In genomic region chr14:104731249-104731924, GRCh38 we compare ENCODE assay signal across 9 cellular contexts. TPM values are rescaled to one million over a fixed set of nuclear protein-coding genes. Genes with fewer than 3 reads are reported as not detected.
DNase-seq lines count a peak whose midpoint lies in the region; ATAC-seq and TF ChIP-seq lines count a peak whose summit lies in the region.
"Had no signal": no experiment of that assay in that cellular context is flagged by ENCODE, and none has a peak within 500 bp of the region (broad histone marks: within the 10 kb centered on the region; RNA-seq: fewer than 3 reads in every experiment).

No MANE protein-coding gene starts in this region.

- H3K27me3 ChIP-seq in Panc1 (ENCODE audit: control insufficient read depth, insufficient read depth, low read length) (no peaks in the 10 kb centered on the region), tibial nerve (no peaks in the 10 kb centered on the region)

- TF ChIP-seq CTCF in Panc1 (IDR thresholded peaks at IDR 0.05) (peak; percentile 68; the same call in 1 of the 2 replicates), fibroblast of pulmonary artery (IDR thresholded peaks at IDR 0.05; ENCODE audit: low read length, missing control alignments) (peak; percentile 39), tibial nerve (IDR thresholded peaks at IDR 0.05) (peak in 1 of 5 experiments; percentile 10)

- H3K4me1 Mint-ChIP-seq in activated T-cell treated with anti-CD3 and anti-CD28 coated beads, Interleukin-2, amount 50 U/mL, for 4 hours (ENCODE audit: low read depth): no peaks in the 10 kb centered on the region

- H3K9me3 ChIP-seq in Panc1 (ENCODE audit: control insufficient read depth, insufficient read depth, low read depth, low read length) (no peaks in the 10 kb centered on the region), tibial nerve (no peaks in the 10 kb centered on the region)
- H3K9me3 ChIP-seq: prostate gland had no signal

- ATAC-seq in activated T-cell treated with anti-CD3 and anti-CD28 coated beads, Interleukin-2, amount 50 U/mL, for 4 hours: peak; percentile 21 to 38
- 0 out of 2 replicates have a peak, but pooled peaks have one; percentile 28 for ATAC-seq in Panc1
- no peak for ATAC-seq in HG03108 (IDR thresholded peaks at IDR 0.05; ENCODE audit: unreplicated experiment)

- no peak for TF ChIP-seq POLR2A in tibial nerve (IDR thresholded peaks at IDR 0.05)

- in situ Hi-C loops in Panc1 (cut with HindIII; ENCODE audit: low pct_unique_long_range_greater_than_20kb, low sequenced_read_pairs): no loop called here

- H3K27me3 Mint-ChIP-seq in activated T-cell treated with anti-CD3 and anti-CD28 coated beads, Interleukin-2, amount 50 U/mL, for 4 hours (ENCODE audit: low read depth): no peaks in the 10 kb centered on the region

- no TSS peak for BruUV-seq in Panc1 (replicated peaks; lab: Mats Ljungman, UMichigan)

- H3K36me3 Mint-ChIP-seq in activated T-cell treated with anti-CD3 and anti-CD28 coated beads, Interleukin-2, amount 50 U/mL, for 4 hours (ENCODE audit: insufficient read depth): no peaks in the 10 kb centered on the region

- WGBS in tibial nerve, 2 donors: 88 to 98% methylated on average over 5 to 9 of the region's 11 CpGs

- no peaks in the 10 kb centered on the region for H3K36me3 ChIP-seq in Panc1 (ENCODE audit: control insufficient read depth, insufficient read depth, low read length)
- no peaks in the 10 kb centered on the region for H3K36me3 ChIP-seq in tibial nerve
- H3K36me3 ChIP-seq: prostate gland had no signal

- CTCF ChIA-PET in Panc1 (lab: Charles Lee): no interaction called here

- DNase-seq in activated T-cell treated with anti-CD3 and anti-CD28 coated beads, Interleukin-2, amount 50 U/mL, for 4 hours: no peak
- no peak for DNase-seq in activated T-cell treated with anti-CD3 and anti-CD28 coated beads, Interleukin-2, amount 50 U/mL, for 48 hours
- DNase-seq in Panc1 (ENCODE audit: low read depth, low spot score): no peak
- no peak for DNase-seq in fibroblast of pulmonary artery (ENCODE audit: low read depth)
- DNase-seq in tibial nerve (ENCODE audit: low spot score in 2 of 2): no peak
- DNase-seq in stimulated activated CD4-positive, alpha-beta T cell treated with anti-CD3 and anti-CD28 coated beads, Interleukin-4, amount 100 ng/mL, for 1 hour: no peak
- DNase-seq in NCI-H2227 (lab: John Stamatoyannopoulos, UW; ENCODE audit: unreplicated experiment): no peak

- no peak overlapping the region for H3K4me3 Mint-ChIP-seq in activated T-cell treated with anti-CD3 and anti-CD28 coated beads, Interleukin-2, amount 50 U/mL, for 4 hours

- peaks cover 1% of the 10 kb centered on the region for H3K4me1 ChIP-seq in Panc1 (ENCODE audit: control insufficient read depth, insufficient read depth, low read length)
- peaks cover 0 to 48% (median 35%) of the 10 kb centered on the region in 4 donors for H3K4me1 ChIP-seq in tibial nerve
- H3K4me1 ChIP-seq: prostate gland had no signal

- POLR2A ChIA-PET in Panc1 (lab: Charles Lee): no interaction called here

- intact Hi-C loops in Panc1 (cut with micrococcal nuclease; ENCODE audit: unreplicated experiment): no loop called here

- H3K9me3 Mint-ChIP-seq in activated T-cell treated with anti-CD3 and anti-CD28 coated beads, Interleukin-2, amount 50 U/mL, for 4 hours: no peaks in the 10 kb centered on the region

- no peak for TF ChIP-seq EP300 in tibial nerve (IDR thresholded peaks at IDR 0.05)

- H3K27ac ChIP-seq in Panc1 (ENCODE audit: low read length): no peak overlapping the region
- H3K27ac ChIP-seq in tibial nerve: peak overlapping the region in 3 of 4 donors; percentile 58 to 92 (median 91)
- H3K27ac ChIP-seq: prostate gland had no signal

- H3K4me3 ChIP-seq in Panc1 (ENCODE audit: low read depth in 2 of 2, low read length in 2 of 2): no peak overlapping the region
- no peak overlapping the region for H3K4me3 ChIP-seq in fibroblast of pulmonary artery (replicated peaks; ENCODE audit: low read depth, low read length)
- H3K4me3 ChIP-seq in tibial nerve: no peak overlapping the region
- H3K4me3 ChIP-seq: prostate gland had no signal

RNA-seq across cellular contexts. Expression of gene ADSS1, which starts 7.4 kb away (rescaled TPM):
- total RNA-seq in activated T-cell treated with anti-CD3 and anti-CD28 coated beads, Interleukin-2, amount 50 U/mL, for 4 hours: 1 to 10 TPM in 1 of 3 donors, under 1 TPM in 2; 0.66 to 1.2 (median 0.69) TPM
- total RNA-seq in Panc1 (2021; ENCODE audit: unreplicated experiment) (9.4 TPM), tibial nerve (10 to 100 TPM in 1 of 4 donors, 1 to 10 TPM in 3; 4.8 to 11.4 (median 6.3) TPM)
- 15.6 TPM for polyA plus RNA-seq in Panc1 (2012; ENCODE audit: insufficient read length)

RNA-seq across cellular contexts. Expression of gene SIVA1, which starts 21.6 kb away (rescaled TPM):
- total RNA-seq in activated T-cell treated with anti-CD3 and anti-CD28 coated beads, Interleukin-2, amount 50 U/mL, for 4 hours: 100 to 1,000 TPM; 135 to 157 (median 149) TPM
- total RNA-seq in Panc1 (2021; ENCODE audit: unreplicated experiment) (100 TPM), tibial nerve (100 to 1,000 TPM; 260 to 422 (median 378) TPM)
- 184 TPM for polyA plus RNA-seq in Panc1 (2012; ENCODE audit: insufficient read length)

RNA-seq across cellular contexts. Expression of gene INF2, which starts 42.0 kb away (rescaled TPM):
- 10 to 100 TPM; 51.8 to 54.9 (median 54.5) TPM for total RNA-seq in activated T-cell treated with anti-CD3 and anti-CD28 coated beads, Interleukin-2, amount 50 U/mL, for 4 hours
- total RNA-seq in Panc1 (2021; ENCODE audit: unreplicated experiment) (195 TPM), tibial nerve (100 to 1,000 TPM; 217 to 256 (median 239) TPM)
- 179 TPM for polyA plus RNA-seq in Panc1 (2012; ENCODE audit: insufficient read length)
